17 cellular contexts compared by ENCODE assay signal in genomic region chr11:1442163-1442562, GRCh38. TPM values are rescaled to one million over a fixed set of nuclear protein-coding genes. Genes with fewer than 3 reads are reported as not detected.
A peak's percentile ranks its signal among the peaks of the same experiment; 100 is the strongest.
DNase-seq lines count a peak whose midpoint lies in the region; ATAC-seq, FAIRE-seq and TF ChIP-seq lines count a peak whose summit lies in the region.
"Had no signal": no experiment of that assay in that cellular context is flagged by ENCODE, and none has a peak within 500 bp of the region (broad histone marks: within the 10 kb centered on the region; RNA-seq: fewer than 3 reads in every experiment).

No MANE protein-coding gene starts in this region.

- H3K4me2 ChIP-seq in HepG2 (ENCODE audit: low read depth, low read length) = no peak overlapping the region
- H3K4me2 ChIP-seq: BLaER1 treated with 17β-estradiol and CSF1 and Interleukin-3, amounts not matched to agents 10 nM and 100 nM had no signal

- H3K4me1 ChIP-seq in HepG2 (ENCODE audit: insufficient read depth, low read length) (no peaks in the 10 kb centered on the region), BE2C (peaks cover 12% of the 10 kb centered on the region)

- no peaks in the 10 kb centered on the region for H3K27me3 Mint-ChIP-seq in brain
- H3K27me3 Mint-ChIP-seq: progenitor cell of endocrine pancreas had no signal

- H2AFZ ChIP-seq in HepG2 (ENCODE audit: low read length) = no peak overlapping the region

- no peak overlapping the region for H3K9ac ChIP-seq in HepG2 (ENCODE audit: insufficient read depth, low read depth, low read length)
- H3K9ac ChIP-seq: BLaER1 treated with 17β-estradiol and CSF1 and Interleukin-3, amounts not matched to agents 10 nM and 100 nM had no signal

- peak overlapping the region in 4 of 5 experiments; percentile 53 to 94 (median 80) for H3K27ac Mint-ChIP-seq in brain
- H3K27ac Mint-ChIP-seq: progenitor cell of endocrine pancreas had no signal

- no peak for TF ChIP-seq RAD21 in HepG2 (CRISPR knock-in tag; IDR thresholded peaks at IDR 0.05)

- H3K27me3 ChIP-seq in HepG2 (ENCODE audit: control insufficient read depth in 1 of 2, insufficient read depth in 2 of 2, low read length in 2 of 2) = peaks cover 6 to 28% of the 10 kb centered on the region in 2 experiments; a peak in 4 of 5 replicates
- no peaks in the 10 kb centered on the region for H3K27me3 ChIP-seq in BE2C
- H3K27me3 ChIP-seq: BLaER1 treated with 17β-estradiol and CSF1 and Interleukin-3, amounts not matched to agents 10 nM and 100 nM had no signal

- in situ Hi-C loops in ACHN (cut with HindIII; ENCODE audit: low pct_ligation_motif_present, low pct_unique_long_range_greater_than_20kb, low sequenced_read_pairs) (no loop called here), HepG2 (cut with HindIII; ENCODE audit: extremely low pct_ligation_motif_present, low pct_unique_long_range_greater_than_20kb) (no loop called here)

- H3K4me3 ChIP-seq in HepG2 (replicated peaks in 1 of 3; ENCODE audit: insufficient read depth in 1 of 3, low read depth in 2 of 3, low read length in 3 of 3) (no peak overlapping the region), BE2C (ENCODE audit: low read depth, low read length) (no peak overlapping the region)
- H3K4me3 ChIP-seq: BLaER1 treated with 17β-estradiol and CSF1 and Interleukin-3, amounts not matched to agents 10 nM and 100 nM; mucosa of descending colon; SK-N-MC had no signal

- DNase-seq in ACHN = peak; percentile 4
- DNase-seq in GM20000 (ENCODE audit: low spot score) = peak; percentile 58
- no peak for DNase-seq in HepG2 (ENCODE audit: low spot score)
- no peak for DNase-seq in BE2C
- no peak for DNase-seq in CD1c-positive myeloid dendritic cell (ENCODE audit: extremely low spot score)
- DNase-seq: activated effector memory CD4-positive, alpha-beta T cell treated with anti-CD3 and anti-CD28 coated beads, Interleukin-2, amount 50 U/mL, for 16 hours; DND-41; effector CD8-positive, alpha-beta T cell; mucosa of descending colon; stimulated activated CD4-positive, alpha-beta T cell treated with anti-CD3 and anti-CD28 coated beads, Interleukin-15, amount 100 ng/mL, for 24 hours had no signal

- H3K4me1 Mint-ChIP-seq in brain = no peaks in the 10 kb centered on the region

- CTCF ChIA-PET in HepG2 (lab: Yijun Ruan, JAX; ENCODE audit: low intra/inter-chr PET ratio, low total read pairs) = no interaction called here

- peaks cover 5% of the 10 kb centered on the region; the same call in 1 of the 2 replicates for H4K20me1 ChIP-seq in HepG2 (ENCODE audit: insufficient read depth, low read length)

- no peak overlapping the region for H3K4me3 Mint-ChIP-seq in brain

- 33% methylated on average over 3 of the region's 9 CpGs for WGBS in HepG2 (ENCODE audit: low lambda C conversion rate)

- H3K79me2 ChIP-seq in HepG2 (ENCODE audit: insufficient read depth, low read length) = no peaks in the 10 kb centered on the region

- ATAC-seq in HepG2 (peak; percentile 15), GM21529 (IDR thresholded peaks at IDR 0.05; ENCODE audit: unreplicated experiment) (no peak), GM21737 (IDR thresholded peaks at IDR 0.05; ENCODE audit: unreplicated experiment) (no peak)
- ATAC-seq: mucosa of descending colon had no signal

- no peak overlapping the region for H3K27ac ChIP-seq in HepG2 (ENCODE audit: extremely low read length, insufficient read depth, low read length)
- H3K27ac ChIP-seq: BLaER1 treated with 17β-estradiol and CSF1 and Interleukin-3, amounts not matched to agents 10 nM and 100 nM; SK-N-MC had no signal

- H3K36me3 ChIP-seq in HepG2 (replicated peaks in 1 of 2; ENCODE audit: control insufficient read depth in 1 of 2, insufficient read depth in 2 of 2, low read length in 2 of 2) = no peaks in the 10 kb centered on the region
- H3K36me3 ChIP-seq in BE2C = no peaks in the 10 kb centered on the region
- H3K36me3 ChIP-seq: BLaER1 treated with 17β-estradiol and CSF1 and Interleukin-3, amounts not matched to agents 10 nM and 100 nM had no signal

- TF ChIP-seq CTCF in GM20000 (IDR thresholded peaks at IDR 0.05; ENCODE audit: extremely low read depth, missing control alignments) (no peak), brain (conservative IDR thresholded peaks at IDR 0.05) (no peak), HepG2 (CRISPR knock-in tag; IDR thresholded peaks at IDR 0.05) (no peak), BE2C (IDR thresholded peaks at IDR 0.05; ENCODE audit: low read depth, low read length) (no peak)

- no TSS peak for BruUV-seq in HepG2 (replicated peaks; lab: Mats Ljungman, UMichigan)

- no peak for FAIRE-seq in HepG2 (lab: Jason Lieb, UNC)
- FAIRE-seq: astrocyte had no signal

- no peaks in the 10 kb centered on the region for H3K36me3 Mint-ChIP-seq in brain

- H3K9me3 Mint-ChIP-seq in brain = no peaks in the 10 kb centered on the region

- TF ChIP-seq EP300 in HepG2 (IDR thresholded peaks at IDR 0.05; ENCODE audit: low read depth in 2 of 2, low read length in 2 of 2) (no peak), HepG2 (CRISPR knock-in tag; IDR thresholded peaks at IDR 0.05; ENCODE audit: borderline replicate concordance) (no peak)

- no peak for TF ChIP-seq POLR2A in HepG2 (IDR thresholded peaks at IDR 0.05; ENCODE audit: insufficient read depth in 1 of 2, low read depth in 2 of 2, low read length in 2 of 2)

- intact Hi-C loops in HepG2 (cut with micrococcal nuclease; ENCODE audit: unreplicated experiment) = no loop called here

- POLR2A ChIA-PET in HepG2 (lab: Yijun Ruan, JAX) = no interaction called here

- H3K9me3 ChIP-seq in HepG2 (ENCODE audit: low read length) = no peaks in the 10 kb centered on the region
- no peaks in the 10 kb centered on the region for H3K9me3 ChIP-seq in BE2C
- H3K9me3 ChIP-seq: BLaER1 treated with 17β-estradiol and CSF1 and Interleukin-3, amounts not matched to agents 10 nM and 100 nM; mucosa of descending colon had no signal

TF ChIP-seq in HepG2, 621 proteins besides CTCF, POLR2A, EP300 and RAD21 (continues in another document):
- TF ChIP-seq TRIM24 (CRISPR knock-in tag; IDR thresholded peaks at IDR 0.05) = no peak
- no peak for TF ChIP-seq ZNF3 (CRISPR knock-in tag; IDR thresholded peaks at IDR 0.05)
- no peak for TF ChIP-seq ARID2 (CRISPR knock-in tag; IDR thresholded peaks at IDR 0.05; ENCODE audit: borderline replicate concordance)

RNA-seq across cellular contexts. Expression of gene MOB2, which starts 44.4 kb away (rescaled TPM):
- polyA plus RNA-seq in brain (ENCODE audit: insufficient read depth, low read depth, low replicate concordance) (37.6 TPM), HepG2 (2011; rRNA removed) (27.7 and 37.6 TPM in 2 replicates)
- 21.8 and 22.3 TPM in 2 replicates for total RNA-seq in HepG2 (2016; rRNA removed; fragmentation: Illumina TruSeq; extraction: Trizol)
- 10.4 and 12.3 TPM in 2 replicates for total RNA-seq in HepG2 (2016; cell fraction: cytosol; rRNA removed; fragmentation: Illumina TruSeq; extraction: Trizol; ENCODE audit: low read depth)
- 21.2 and 23.8 TPM in 2 replicates for total RNA-seq in HepG2 (2016; cell fraction: insoluble cytoplasmic fraction; rRNA removed; fragmentation: Illumina TruSeq; extraction: Trizol)
- total RNA-seq in HepG2 (2016; cell fraction: membrane; rRNA removed; fragmentation: Illumina TruSeq; extraction: Trizol) = 16.9 and 20.1 TPM in 2 replicates
- 12.2 and 12.9 TPM in 2 replicates for total RNA-seq in HepG2 (2016; cell fraction: nucleus; rRNA removed; fragmentation: Illumina TruSeq; extraction: Trizol)
- polyA plus RNA-seq in HepG2 (2011; cell fraction: cytosol; rRNA removed) = 24.6 and 33.1 TPM in 2 replicates
- 72.4 and 74.8 TPM in 2 replicates for polyA plus RNA-seq in HepG2 (2011; cell fraction: nucleus; rRNA removed)
- polyA plus RNA-seq in HepG2 (2012) = 15.8 and 25.3 TPM in 2 replicates
- 8.6 and 10.0 TPM in 2 replicates for polyA plus RNA-seq in HepG2 (2016; cell fraction: cytosol; fragmentation: Illumina TruSeq; extraction: Trizol; ENCODE audit: low read depth)
- polyA plus RNA-seq in HepG2 (2016; cell fraction: insoluble cytoplasmic fraction; fragmentation: Illumina TruSeq; extraction: Trizol; ENCODE audit: low read depth) = 23.8 and 24.4 TPM in 2 replicates
- 15.0 and 16.7 TPM in 2 replicates for polyA plus RNA-seq in HepG2 (2016; cell fraction: membrane; fragmentation: Illumina TruSeq; extraction: Trizol; ENCODE audit: low read depth)
- 23.4 and 24.8 TPM in 2 replicates for polyA plus RNA-seq in HepG2 (2016; cell fraction: nucleus; fragmentation: Illumina TruSeq; extraction: Trizol; ENCODE audit: insufficient read depth, low read depth)
- polyA minus RNA-seq in HepG2 (2011; rRNA and poly(A)+ RNA removed; ENCODE audit: low replicate concordance) = 21.3 and 36.0 TPM in 2 replicates
- 7.4 and 16.7 TPM in 2 replicates for polyA minus RNA-seq in HepG2 (2011; cell fraction: cytosol; rRNA and poly(A)+ RNA removed)
- 8.7 and 9.8 TPM in 2 replicates for polyA minus RNA-seq in HepG2 (2011; cell fraction: nucleus; rRNA and poly(A)+ RNA removed)
- 46.1 TPM for polyA plus RNA-seq in BE2C (2012; ENCODE audit: insufficient read depth, insufficient read length, low read depth)

RNA-seq across cellular contexts. Expression of gene BRSK2, which starts 52.4 kb away (rescaled TPM):
- polyA plus RNA-seq in brain (ENCODE audit: insufficient read depth, low read depth, low replicate concordance) = 43.6 TPM
- total RNA-seq in HepG2 (2016; rRNA removed; fragmentation: Illumina TruSeq; extraction: Trizol) = 0.84 and 1.1 TPM in 2 replicates
- total RNA-seq in HepG2 (2016; cell fraction: cytosol; rRNA removed; fragmentation: Illumina TruSeq; extraction: Trizol; ENCODE audit: low read depth) = 0.35 and 0.40 TPM in 2 replicates
- total RNA-seq in HepG2 (2016; cell fraction: insoluble cytoplasmic fraction; rRNA removed; fragmentation: Illumina TruSeq; extraction: Trizol) = 0.19 and 0.93 TPM in 2 replicates
- total RNA-seq in HepG2 (2016; cell fraction: membrane; rRNA removed; fragmentation: Illumina TruSeq; extraction: Trizol) = 1.1 and 1.3 TPM in 2 replicates
- total RNA-seq in HepG2 (2016; cell fraction: nucleus; rRNA removed; fragmentation: Illumina TruSeq; extraction: Trizol) = 1.3 and 1.7 TPM in 2 replicates
- polyA plus RNA-seq in HepG2 (2011; rRNA removed) = 0.74 and 2.3 TPM in 2 replicates
- polyA plus RNA-seq in HepG2 (2011; cell fraction: cytosol; rRNA removed) = 0.62 and 0.65 TPM in 2 replicates
- polyA plus RNA-seq in HepG2 (2011; cell fraction: nucleus; rRNA removed) = 7.2 and 9.9 TPM in 2 replicates
- polyA plus RNA-seq in HepG2 (2012) = 0.54 and 1.4 TPM in 2 replicates
- polyA plus RNA-seq in HepG2 (2016; cell fraction: cytosol; fragmentation: Illumina TruSeq; extraction: Trizol; ENCODE audit: low read depth) = 0.18 and 0.59 TPM in 2 replicates
- 0.59 and 0.72 TPM in 2 replicates for polyA plus RNA-seq in HepG2 (2016; cell fraction: insoluble cytoplasmic fraction; fragmentation: Illumina TruSeq; extraction: Trizol; ENCODE audit: low read depth)
- 0.64 and 0.85 TPM in 2 replicates for polyA plus RNA-seq in HepG2 (2016; cell fraction: membrane; fragmentation: Illumina TruSeq; extraction: Trizol; ENCODE audit: low read depth)
- polyA plus RNA-seq in HepG2 (2016; cell fraction: nucleus; fragmentation: Illumina TruSeq; extraction: Trizol; ENCODE audit: insufficient read depth, low read depth) = 1.8 and 3.3 TPM in 2 replicates
- polyA minus RNA-seq in HepG2 (2011; rRNA and poly(A)+ RNA removed; ENCODE audit: low replicate concordance) = 0.62 and 1.2 TPM in 2 replicates
- polyA minus RNA-seq in HepG2 (2011; cell fraction: cytosol; rRNA and poly(A)+ RNA removed) = 0.88 and 1.3 TPM in 2 replicates
- 0.90 and 3.0 TPM in 2 replicates for polyA minus RNA-seq in HepG2 (2011; cell fraction: nucleus; rRNA and poly(A)+ RNA removed)
- polyA plus RNA-seq in BE2C (2012; ENCODE audit: insufficient read depth, insufficient read length, low read depth) = 21.6 TPM

Comparison
In these comparisons a context has a peak if more than half of its experiments do, and no peak if none do; other contexts are left out.
1. DNase-seq: peak in ACHN (single experiment) and GM20000 (single experiment); none in HepG2 (single experiment), BE2C (single experiment) and CD1c-positive myeloid dendritic cell (single experiment).